Comparison of ENCODE assay signal across 9 cellular contexts in the genomic region with DNA sequence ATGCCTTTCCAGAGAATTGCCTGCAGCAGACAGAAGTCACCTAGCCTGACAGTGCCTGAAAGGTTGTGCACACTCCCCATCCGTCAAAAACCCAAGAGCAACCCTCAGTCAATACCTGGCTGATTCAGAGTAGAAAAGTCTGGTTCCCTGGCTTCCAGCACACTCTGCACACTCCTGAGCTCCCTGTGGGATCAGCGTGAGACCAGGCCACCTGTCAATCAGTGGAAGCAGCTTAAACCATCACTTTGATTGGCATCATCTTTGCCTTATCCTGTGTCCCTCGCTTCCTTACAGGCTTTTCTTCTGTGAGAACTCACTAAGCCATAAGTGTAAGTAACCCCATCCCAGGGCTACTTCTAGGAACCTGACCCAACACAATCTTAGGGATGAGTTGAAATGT.
"Had no signal": no experiment of that assay in that cellular context is flagged by ENCODE, and none has a peak within 500 bp of the region (broad histone marks: within the 10 kb centered on the region; RNA-seq: fewer than 3 reads in every experiment).

No MANE protein-coding gene starts in this region.

- H3K4me3 Mint-ChIP-seq: HFFc6, IgD-negative memory B cell had no signal

- DNase-seq: GM23248, GOT3, H7, HFFc6 had no signal

- H3K27ac Mint-ChIP-seq: HFFc6, IgD-negative memory B cell had no signal

- H3K9ac ChIP-seq: GM23248 had no signal

- H3K9me3 ChIP-seq: HAP-1 had no signal

- H3K9me3 Mint-ChIP-seq: IgD-negative memory B cell had no signal

- H3K27me3 Mint-ChIP-seq: IgD-negative memory B cell had no signal

- H3K4me3 ChIP-seq: GM23248, HAP-1 had no signal

- H3K4me1 Mint-ChIP-seq: IgD-negative memory B cell had no signal

- H3K36me3 Mint-ChIP-seq: IgD-negative memory B cell had no signal

- H2AFZ ChIP-seq: GM23248 had no signal

- H3K27ac ChIP-seq: GM23248, HL-60 had no signal

- H3K4me1 ChIP-seq: HAP-1 had no signal

- H3K36me3 ChIP-seq: HAP-1 had no signal

- ATAC-seq: HCT116, HepG2 had no signal
